ENCODE assay signal across 9 cellular contexts in the genomic region with DNA sequence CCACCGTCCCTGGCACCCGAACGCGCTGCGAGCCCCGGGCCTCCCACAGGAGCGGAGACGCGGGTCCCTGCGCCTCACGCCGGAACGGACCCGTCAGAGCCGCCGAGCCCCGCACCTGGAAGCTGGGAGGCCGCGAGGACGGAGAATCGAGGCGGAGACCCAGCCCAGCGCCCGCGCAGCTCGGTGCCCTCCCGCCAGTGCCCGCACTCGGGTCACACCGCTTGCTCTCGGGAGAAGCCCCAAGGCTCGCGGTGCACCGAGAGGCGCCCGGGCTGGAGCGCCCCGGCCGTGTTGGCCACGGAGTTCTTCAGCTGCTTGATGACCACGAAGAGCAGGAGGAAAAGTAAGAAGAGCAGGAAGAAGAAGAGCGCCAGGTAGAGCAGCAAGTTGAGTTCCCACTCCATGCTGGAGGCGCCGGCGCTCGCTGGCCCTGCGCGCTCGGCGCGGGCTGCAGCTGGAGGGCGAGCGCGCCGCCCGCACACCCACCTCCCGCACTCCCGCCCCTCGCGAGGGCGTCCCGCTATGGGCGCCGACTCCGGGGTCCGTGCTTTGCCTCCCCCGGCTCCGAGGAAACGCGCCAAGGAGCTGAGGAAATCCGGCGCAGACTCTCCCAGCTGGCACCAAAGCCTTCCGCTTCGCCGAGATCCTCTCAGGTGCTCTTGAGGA. TPM values are rescaled to one million over a fixed set of nuclear protein-coding genes. Genes with fewer than 3 reads are reported as not detected.
A peak's percentile ranks its signal among the peaks of the same experiment; 100 is the strongest.
DNase-seq lines count a peak whose midpoint lies in the region; ATAC-seq, FAIRE-seq and TF ChIP-seq lines count a peak whose summit lies in the region.
"Had no signal": no experiment of that assay in that cellular context is flagged by ENCODE, and none has a peak within 500 bp of the region (broad histone marks: within the 10 kb centered on the region; RNA-seq: fewer than 3 reads in every experiment).

A gene (minus strand): TSS at position 463 of the 666 bp plus-strand sequence. CDS start 59 bp downstream, at position 404.

- TF ChIP-seq CTCF in HepG2 (CRISPR knock-in tag; IDR thresholded peaks at IDR 0.05) (no peak), right lobe of liver (IDR thresholded peaks at IDR 0.05) (no peak), K562 (IDR thresholded peaks at IDR 0.05 in 2 of 3, conservative IDR thresholded peaks at IDR 0.05 in 1 of 3; ENCODE audit: insufficient read depth in 2 of 3, low read depth in 1 of 3, low read length in 3 of 3) (no peak), upper lobe of right lung (IDR thresholded peaks at IDR 0.05) (no peak)

- CTCF ChIA-PET in HepG2 (lab: Yijun Ruan, JAX; ENCODE audit: low intra/inter-chr PET ratio, low total read pairs) (no interaction called here), K562 (lab: Yijun Ruan, JAX; ENCODE audit: low intra/inter-chr PET ratio) (no interaction called here)

- BruUV-seq in HepG2 (replicated peaks; lab: Mats Ljungman, UMichigan) (no TSS peak), K562 (replicated peaks; lab: Mats Ljungman, UMichigan) (no TSS peak)

- H3K79me2 ChIP-seq in HepG2 (ENCODE audit: insufficient read depth, low read length), result no peaks in the 10 kb centered on the region
- no peaks in the 10 kb centered on the region for H3K79me2 ChIP-seq in K562 (ENCODE audit: control insufficient read depth, insufficient read depth, low read length)

- no peaks in the 10 kb centered on the region for H3K4me1 ChIP-seq in HepG2 (ENCODE audit: insufficient read depth, low read length)
- peaks cover 0 to 9% (median 0%) of the 10 kb centered on the region in 4 donors for H3K4me1 ChIP-seq in right lobe of liver
- H3K4me1 ChIP-seq in K562 (replicated peaks in 1 of 2; ENCODE audit: control insufficient read depth in 2 of 2, insufficient read depth in 2 of 2, low read length in 2 of 2), result peaks cover 0 to 10% of the 10 kb centered on the region in 2 experiments; a peak in 2 of 5 replicates
- peaks cover 10% of the 10 kb centered on the region for H3K4me1 ChIP-seq in upper lobe of right lung

- H3K27ac ChIP-seq in HepG2 (ENCODE audit: extremely low read length, insufficient read depth, low read length) (no peak within 1 kb of the TSS), right lobe of liver (no peak within 1 kb of the TSS), K562 (ENCODE audit: extremely low read depth, low read depth, low read length) (no peak within 1 kb of the TSS), upper lobe of right lung (no peak within 1 kb of the TSS)

- no peak for TF ChIP-seq RAD21 in HepG2 (CRISPR knock-in tag; IDR thresholded peaks at IDR 0.05)
- no peak for TF ChIP-seq RAD21 in K562 (CRISPR knock-in tag; conservative IDR thresholded peaks at IDR 0.05 in 1 of 2, IDR thresholded peaks at IDR 0.05 in 1 of 2)

- no peaks in the 10 kb centered on the region for H3K9me3 ChIP-seq in HepG2 (ENCODE audit: low read length)
- H3K9me3 ChIP-seq in right lobe of liver, result no peaks in the 10 kb centered on the region
- no peaks in the 10 kb centered on the region for H3K9me3 ChIP-seq in K562 (replicated peaks; ENCODE audit: control insufficient read depth, insufficient read depth, low read depth, low read length)
- no peaks in the 10 kb centered on the region for H3K9me3 ChIP-seq in upper lobe of right lung

- TF ChIP-seq EP300 in HepG2 (IDR thresholded peaks at IDR 0.05; ENCODE audit: low read depth in 2 of 2, low read length in 2 of 2) (no peak), HepG2 (CRISPR knock-in tag; IDR thresholded peaks at IDR 0.05; ENCODE audit: borderline replicate concordance) (no peak), K562 (IDR thresholded peaks at IDR 0.05; ENCODE audit: low read length) (no peak)

- H2AFZ ChIP-seq in HepG2 (ENCODE audit: low read length) (no peak within 1 kb of the TSS), K562 (ENCODE audit: low read depth, low read length) (0 out of 2 replicates have a peak within 1 kb of the TSS, but pooled peaks have one; percentile 8)

- H3K9ac ChIP-seq in HepG2 (ENCODE audit: insufficient read depth, low read depth, low read length), result no peak within 1 kb of the TSS
- H3K9ac ChIP-seq in K562 (ENCODE audit: insufficient read depth in 1 of 2, low read depth in 2 of 2, low read length in 2 of 2), result no peak within 1 kb of the TSS

- no peaks in the 10 kb centered on the region for H3K9me1 ChIP-seq in K562 (ENCODE audit: control insufficient read depth, insufficient read depth, low read length)

- peak within 1 kb of the TSS in 1 of 3 experiments; percentile 27; a peak in 2 of 6 replicates for H3K4me3 ChIP-seq in HepG2 (replicated peaks in 1 of 3; ENCODE audit: insufficient read depth in 1 of 3, low read depth in 2 of 3, low read length in 3 of 3)
- peak within 1 kb of the TSS in 1 of 3 donors; percentile 7 for H3K4me3 ChIP-seq in right lobe of liver
- no peak within 1 kb of the TSS for H3K4me3 ChIP-seq in K562
- peak within 1 kb of the TSS; percentile 46 for H3K4me3 ChIP-seq in upper lobe of right lung

- no peak for FAIRE-seq in HepG2 (lab: Jason Lieb, UNC)
- no peak for FAIRE-seq in K562 (lab: Jason Lieb, UNC)
- FAIRE-seq: GM18507 had no signal

- TF ChIP-seq POLR2A in HepG2 (IDR thresholded peaks at IDR 0.05; ENCODE audit: insufficient read depth in 1 of 2, low read depth in 2 of 2, low read length in 2 of 2) (no peak), right lobe of liver (IDR thresholded peaks at IDR 0.05) (no peak), K562 (conservative IDR thresholded peaks at IDR 0.05) (no peak)

- WGBS in HepG2 (ENCODE audit: low lambda C conversion rate), result 15% methylated on average over 17 of the region's 75 CpGs
- WGBS in right lobe of liver (ENCODE audit: insufficient coverage, low coverage, low lambda C conversion rate, missing lambda C conversion rate), result 3% methylated on average over 36 of the region's 75 CpGs
- WGBS in K562 (ENCODE audit: insufficient coverage, low coverage, missing lambda C conversion rate), result 20% methylated on average over 48 of the region's 75 CpGs

- ATAC-seq in HepG2 (peak; percentile 77), right lobe of liver (no peak), K562 (no peak), upper lobe of right lung (peak; percentile 65), GM18909 (IDR thresholded peaks at IDR 0.05; ENCODE audit: poor library complexity, unreplicated experiment) (no peak)

- DNase-seq in HepG2 (ENCODE audit: low spot score), result no peak
- no peak for DNase-seq in right lobe of liver
- no peak for DNase-seq in K562 (ENCODE audit: extremely low read depth in 1 of 4, low spot score in 3 of 4)
- peak; percentile 72 for DNase-seq in left kidney (ENCODE audit: low read depth, low spot score)
- DNase-seq in upper lobe of right lung, result peak; percentile 68
- no peak for DNase-seq in RKO (ENCODE audit: low spot score)
- DNase-seq in NAMALWA (ENCODE audit: low spot score), result no peak

- H3K27me3 ChIP-seq in HepG2 (ENCODE audit: control insufficient read depth in 1 of 2, insufficient read depth in 2 of 2, low read length in 2 of 2) (peaks cover 9 to 60% of the 10 kb centered on the region in 2 experiments; a peak in 4 of 5 replicates), right lobe of liver (peaks cover 0 to 13% of the 10 kb centered on the region in 2 donors), K562 (ENCODE audit: control insufficient read depth in 2 of 2, insufficient read depth in 2 of 2, low read length in 2 of 2) (peaks cover 41 to 49% of the 10 kb centered on the region in 2 experiments), upper lobe of right lung (peaks cover 31% of the 10 kb centered on the region)

- H4K20me1 ChIP-seq in HepG2 (ENCODE audit: insufficient read depth, low read length), result no peaks in the 10 kb centered on the region
- no peaks in the 10 kb centered on the region for H4K20me1 ChIP-seq in K562 (replicated peaks; ENCODE audit: control insufficient read depth, insufficient read depth, low read length)

- intact Hi-C loops in HepG2 (cut with micrococcal nuclease; ENCODE audit: unreplicated experiment) (no loop called here), right lobe of liver (cut with DNase I) (no loop called here), K562 (cut with micrococcal nuclease) (no loop called here), upper lobe of right lung (cut with DNase I) (no loop called here)

- H3K4me2 ChIP-seq in HepG2 (ENCODE audit: low read depth, low read length), result peak within 1 kb of the TSS; percentile 21
- H3K4me2 ChIP-seq in K562 (ENCODE audit: insufficient read depth, low read length), result no peak within 1 kb of the TSS

- POLR2A ChIA-PET in HepG2 (lab: Yijun Ruan, JAX) (no interaction called here), K562 (lab: Yijun Ruan, JAX) (interaction anchor here (0.7 to 1.0 kb wide), 2 partner anchors 13 to 53 kb away, joined by 4 to 5 read pairs; no protein-coding TSS in a partner anchor)

- H3K36me3 ChIP-seq in HepG2 (replicated peaks in 1 of 2; ENCODE audit: control insufficient read depth in 1 of 2, insufficient read depth in 2 of 2, low read length in 2 of 2) (no peaks in the 10 kb centered on the region), right lobe of liver (no peaks in the 10 kb centered on the region), K562 (ENCODE audit: control insufficient read depth, insufficient read depth, low read length) (no peaks in the 10 kb centered on the region), upper lobe of right lung (no peaks in the 10 kb centered on the region)

- in situ Hi-C loops in HepG2 (cut with HindIII; ENCODE audit: extremely low pct_ligation_motif_present, low pct_unique_long_range_greater_than_20kb) (no loop called here), K562 (cut with MboI) (no loop called here)

RNA-seq across cellular contexts. Expression of the gene that starts here (rescaled TPM):
- total RNA-seq in HepG2 (2016; rRNA removed; fragmentation: Illumina TruSeq; extraction: Trizol) (not detected in 2 replicates), right lobe of liver (not detected), K562 (2014; rRNA removed) (not detected in 2 replicates), K562 (2014; rRNA removed; fragmentation: Illumina TruSeq; extraction: Trizol) (not detected in 2 replicates), K562 (2015; rRNA removed; fragmentation: Illumina TruSeq; extraction: Trizol) (not detected in 2 replicates), K562 (2021) (not detected in 2 replicates), upper lobe of right lung (not detected)
- total RNA-seq in HepG2 (2016; cell fraction: cytosol; rRNA removed; fragmentation: Illumina TruSeq; extraction: Trizol; ENCODE audit: low read depth), result not detected in 2 replicates
- not detected in 2 replicates for total RNA-seq in HepG2 (2016; cell fraction: insoluble cytoplasmic fraction; rRNA removed; fragmentation: Illumina TruSeq; extraction: Trizol)
- total RNA-seq in HepG2 (2016; cell fraction: membrane; rRNA removed; fragmentation: Illumina TruSeq; extraction: Trizol), result not detected in 2 replicates
- not detected in 2 replicates for total RNA-seq in HepG2 (2016; cell fraction: nucleus; rRNA removed; fragmentation: Illumina TruSeq; extraction: Trizol)
- polyA plus RNA-seq in HepG2 (2011; rRNA removed) (not detected in 2 replicates), K562 (2011; rRNA removed) (not detected in 2 replicates), K562 (2014; fragmentation: Illumina TruSeq; extraction: Trizol) (not detected in 2 replicates), K562 (2014; fragmentation: Nextera tagmentation; extraction: Ambion mirVana) (not detected), K562 (2014; rRNA removed) (not detected in 2 replicates)
- not detected in 2 replicates for polyA plus RNA-seq in HepG2 (2011; cell fraction: cytosol; rRNA removed)
- polyA plus RNA-seq in HepG2 (2011; cell fraction: nucleus; rRNA removed), result not detected in 2 replicates
- polyA plus RNA-seq in HepG2 (2012), result not detected in 2 replicates
- polyA plus RNA-seq in HepG2 (2016; cell fraction: cytosol; fragmentation: Illumina TruSeq; extraction: Trizol; ENCODE audit: low read depth), result not detected in 2 replicates
- not detected in 2 replicates for polyA plus RNA-seq in HepG2 (2016; cell fraction: insoluble cytoplasmic fraction; fragmentation: Illumina TruSeq; extraction: Trizol; ENCODE audit: low read depth)
- polyA plus RNA-seq in HepG2 (2016; cell fraction: membrane; fragmentation: Illumina TruSeq; extraction: Trizol; ENCODE audit: low read depth), result not detected in 2 replicates
- polyA plus RNA-seq in HepG2 (2016; cell fraction: nucleus; fragmentation: Illumina TruSeq; extraction: Trizol; ENCODE audit: insufficient read depth, low read depth), result not detected in 2 replicates
- polyA minus RNA-seq in HepG2 (2011; rRNA and poly(A)+ RNA removed; ENCODE audit: low replicate concordance), result not detected in 2 replicates
- polyA minus RNA-seq in HepG2 (2011; cell fraction: cytosol; rRNA and poly(A)+ RNA removed), result not detected in 2 replicates
- not detected in 2 replicates for polyA minus RNA-seq in HepG2 (2011; cell fraction: nucleus; rRNA and poly(A)+ RNA removed)
- total RNA-seq in K562 (2011; cell fraction: chromatin; rRNA removed; ENCODE audit: low replicate concordance), result not detected in 2 replicates
- not detected in 2 replicates for total RNA-seq in K562 (2011; cell fraction: nucleolus; rRNA removed)
- not detected in 2 replicates for total RNA-seq in K562 (2011; cell fraction: nucleoplasm; rRNA removed)
- not detected in 2 replicates for polyA plus RNA-seq in K562 (2011; cell fraction: cytosol; rRNA removed)
- not detected in 2 replicates for polyA plus RNA-seq in K562 (2011; cell fraction: nucleus; rRNA removed)
- not detected in 2 replicates for polyA plus RNA-seq in K562 (2012)
- not detected in 2 replicates for polyA minus RNA-seq in K562 (2011; rRNA and poly(A)+ RNA removed)
- polyA minus RNA-seq in K562 (2011; cell fraction: cytosol; rRNA and poly(A)+ RNA removed), result not detected in 2 replicates
- polyA minus RNA-seq in K562 (2011; cell fraction: nucleus; rRNA and poly(A)+ RNA removed), result not detected in 2 replicates

Comparison
In these comparisons a context has a peak if more than half of its experiments do, and no peak if none do; other contexts are left out.
1. Peak in ATAC-seq and H3K4me2 ChIP-seq in HepG2; RNA of the gene not detected or under 1 TPM.
2. Peak in DNase-seq, ATAC-seq and H3K4me3 ChIP-seq in upper lobe of right lung; RNA of the gene not detected or under 1 TPM.